10 cellular contexts compared by ENCODE assay signal in the genomic region with DNA sequence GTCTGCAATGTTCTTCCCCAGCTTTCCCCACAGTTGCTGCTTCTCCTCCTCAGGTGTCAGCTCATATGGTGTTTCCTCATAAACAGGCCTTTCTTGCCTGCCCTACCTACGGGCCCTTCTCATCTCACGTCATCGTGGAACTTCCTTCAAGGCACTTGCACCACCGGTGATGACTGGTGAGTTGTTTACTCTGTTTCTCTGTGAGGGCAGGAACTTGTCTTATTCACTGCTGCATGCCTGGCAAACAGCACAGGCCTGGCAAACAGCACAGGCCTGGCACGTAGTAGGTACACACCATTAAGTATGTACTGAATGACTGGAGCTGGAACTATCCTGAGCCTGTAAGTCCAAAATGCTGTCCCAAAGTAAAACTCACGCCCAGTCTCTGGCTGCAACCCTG. TPM values are rescaled to one million over a fixed set of nuclear protein-coding genes. Genes with fewer than 3 reads are reported as not detected.
A peak's percentile ranks its signal among the peaks of the same experiment; 100 is the strongest.
DNase-seq lines count a peak whose midpoint lies in the region; TF ChIP-seq lines count a peak whose summit lies in the region.
"Had no signal": no experiment of that assay in that cellular context is flagged by ENCODE, and none has a peak within 500 bp of the region (broad histone marks: within the 10 kb centered on the region; RNA-seq: fewer than 3 reads in every experiment).

No MANE protein-coding gene starts in this region.

- H2AFZ ChIP-seq in MM.1S (ENCODE audit: low read length) = no peak overlapping the region

- H3K9me3 ChIP-seq in ascending aorta (no peaks in the 10 kb centered on the region), MM.1S (replicated peaks; ENCODE audit: insufficient read depth, low read length) (no peaks in the 10 kb centered on the region)

- no peaks in the 10 kb centered on the region for H3K9me2 ChIP-seq in MM.1S (replicated peaks; ENCODE audit: insufficient read depth, low read length)

- no peak overlapping the region for H3K4me3 ChIP-seq in ascending aorta
- H3K4me3 ChIP-seq in MM.1S (ENCODE audit: low read length) = no peak overlapping the region

- no peaks in the 10 kb centered on the region for H3K27me3 Mint-ChIP-seq in activated CD4-positive, alpha-beta T cell treated with anti-CD3 and anti-CD28 coated beads, Interleukin-2, amount 10 ng/mL, durations not matched to agents 24 days and 14 days
- H3K27me3 Mint-ChIP-seq in endothelial cell (ENCODE audit: unreplicated experiment) = no peaks in the 10 kb centered on the region

- peaks cover 38% of the 10 kb centered on the region for H3K36me3 Mint-ChIP-seq in activated CD4-positive, alpha-beta T cell treated with anti-CD3 and anti-CD28 coated beads, Interleukin-2, amount 10 ng/mL, durations not matched to agents 24 days and 14 days (ENCODE audit: low read depth)
- H3K36me3 Mint-ChIP-seq in endothelial cell (ENCODE audit: low read depth, unreplicated experiment) = peaks cover 31% of the 10 kb centered on the region

- DNase-seq in NCI-H2171 treated with DMSO at 0.1 percent for 48 hours (lab: John Stamatoyannopoulos, UW) (peak; percentile 56), NCI-H2171 (lab: John Stamatoyannopoulos, UW) (no peak), endothelial cell (ENCODE audit: low spot score) (no peak), H4 (ENCODE audit: low spot score) (no peak), ascending aorta (ENCODE audit: low spot score in 2 of 2) (no peak), MM.1S (no peak)
- DNase-seq in activated CD4-positive, alpha-beta T cell treated with anti-CD3 and anti-CD28 coated beads, Interleukin-2, amount 10 ng/mL, durations not matched to agents 24 days and 14 days = peak; percentile 80
- peak; percentile 23 for DNase-seq in stimulated activated CD4-positive, alpha-beta T cell treated with anti-CD3 and anti-CD28 coated beads, Interleukin-4, amount 100 ng/mL, for 1 hour
- DNase-seq: NCI-H510A had no signal

- 0 out of 2 replicates have a peak, but pooled peaks cover 14% of the 10 kb centered on the region for H3K79me2 ChIP-seq in MM.1S (ENCODE audit: low read length)

- peaks cover 16% of the 10 kb centered on the region for H3K4me1 Mint-ChIP-seq in activated CD4-positive, alpha-beta T cell treated with anti-CD3 and anti-CD28 coated beads, Interleukin-2, amount 10 ng/mL, durations not matched to agents 24 days and 14 days
- peaks cover 14% of the 10 kb centered on the region for H3K4me1 Mint-ChIP-seq in endothelial cell (ENCODE audit: unreplicated experiment)

- H3K4me2 ChIP-seq in MM.1S (ENCODE audit: low read depth, low read length) = no peak overlapping the region

- H4K20me1 ChIP-seq in MM.1S (ENCODE audit: insufficient read depth, low read length) = no peaks in the 10 kb centered on the region

- no peaks in the 10 kb centered on the region for H3K4me1 ChIP-seq in ascending aorta
- no peaks in the 10 kb centered on the region for H3K4me1 ChIP-seq in MM.1S (ENCODE audit: low read length)

- no peaks in the 10 kb centered on the region for H3K27me3 ChIP-seq in ascending aorta
- no peaks in the 10 kb centered on the region for H3K27me3 ChIP-seq in MM.1S (replicated peaks; ENCODE audit: insufficient read depth, low read length)

- no peaks in the 10 kb centered on the region for H3F3A ChIP-seq in MM.1S (ENCODE audit: insufficient read depth, low read length)

- H3K27ac Mint-ChIP-seq in activated CD4-positive, alpha-beta T cell treated with anti-CD3 and anti-CD28 coated beads, Interleukin-2, amount 10 ng/mL, durations not matched to agents 24 days and 14 days = peak overlapping the region; percentile 88
- H3K27ac Mint-ChIP-seq in endothelial cell (ENCODE audit: unreplicated experiment) = peak overlapping the region; percentile 42

- no peaks in the 10 kb centered on the region for H3K9me3 Mint-ChIP-seq in activated CD4-positive, alpha-beta T cell treated with anti-CD3 and anti-CD28 coated beads, Interleukin-2, amount 10 ng/mL, durations not matched to agents 24 days and 14 days
- H3K9me3 Mint-ChIP-seq in endothelial cell (ENCODE audit: unreplicated experiment) = no peaks in the 10 kb centered on the region

- TF ChIP-seq CTCF in endothelial cell (IDR thresholded peaks at IDR 0.05; ENCODE audit: unreplicated experiment) = no peak
- no peak for TF ChIP-seq CTCF in ascending aorta (IDR thresholded peaks at IDR 0.05)
- no peak for TF ChIP-seq CTCF in MM.1S (IDR thresholded peaks at IDR 0.05; ENCODE audit: low read length)

- H3K27ac ChIP-seq in ascending aorta (peak overlapping the region in 1 of 2 donors; percentile 24), MM.1S (ENCODE audit: low read length) (no peak overlapping the region)
- H3K27ac ChIP-seq: 22Rv1 had no signal

- no peak overlapping the region for H3K9ac ChIP-seq in MM.1S (ENCODE audit: low read length)

- intact Hi-C loops in activated CD4-positive, alpha-beta T cell treated with anti-CD3 and anti-CD28 coated beads, Interleukin-2, amount 10 ng/mL, durations not matched to agents 24 days and 14 days (cut with micrococcal nuclease) = no loop called here
- intact Hi-C loops in ascending aorta (cut with DNase I) = no loop called here

- peak overlapping the region; percentile 11 for H3K4me3 Mint-ChIP-seq in activated CD4-positive, alpha-beta T cell treated with anti-CD3 and anti-CD28 coated beads, Interleukin-2, amount 10 ng/mL, durations not matched to agents 24 days and 14 days
- H3K4me3 Mint-ChIP-seq in endothelial cell (ENCODE audit: unreplicated experiment) = no peak overlapping the region

- H3K36me3 ChIP-seq in ascending aorta (peaks cover 34 to 46% of the 10 kb centered on the region in 2 donors), MM.1S (replicated peaks; ENCODE audit: insufficient read depth, low read length) (peaks cover 2% of the 10 kb centered on the region; the same call in 1 of the 2 replicates)

RNA-seq across cellular contexts. Expression of a gene that starts 25.8 kb away (rescaled TPM):
- 40.6 and 51.3 TPM in 2 replicates for total RNA-seq in activated CD4-positive, alpha-beta T cell treated with anti-CD3 and anti-CD28 coated beads, Interleukin-2, amount 10 ng/mL, durations not matched to agents 24 days and 14 days
- total RNA-seq in endothelial cell (ENCODE audit: unreplicated experiment) = 37.3 TPM
- total RNA-seq in H4 (2014; rRNA removed; shearing (Covaris generic)) = 25.1 and 25.3 TPM in 2 replicates
- 77.0 TPM for total RNA-seq in ascending aorta

RNA-seq across cellular contexts. Expression of a gene that starts 36.5 kb away (rescaled TPM):
- total RNA-seq in activated CD4-positive, alpha-beta T cell treated with anti-CD3 and anti-CD28 coated beads, Interleukin-2, amount 10 ng/mL, durations not matched to agents 24 days and 14 days = 7.5 and 9.0 TPM in 2 replicates
- total RNA-seq in endothelial cell (ENCODE audit: unreplicated experiment) = 87.9 TPM
- total RNA-seq in H4 (2014; rRNA removed; shearing (Covaris generic)) = 2.5 and 4.2 TPM in 2 replicates
- total RNA-seq in ascending aorta = 251 TPM

RNA-seq across cellular contexts. Expression of a gene that starts 37.8 kb away (rescaled TPM):
- total RNA-seq in activated CD4-positive, alpha-beta T cell treated with anti-CD3 and anti-CD28 coated beads, Interleukin-2, amount 10 ng/mL, durations not matched to agents 24 days and 14 days = 58.6 and 61.6 TPM in 2 replicates
- total RNA-seq in endothelial cell (ENCODE audit: unreplicated experiment) (22.3 TPM), ascending aorta (9.8 TPM)
- total RNA-seq in H4 (2014; rRNA removed; shearing (Covaris generic)) = 3.1 and 7.1 TPM in 2 replicates

RNA-seq across cellular contexts. Expression of a gene that starts 53.7 kb away (rescaled TPM):
- total RNA-seq in activated CD4-positive, alpha-beta T cell treated with anti-CD3 and anti-CD28 coated beads, Interleukin-2, amount 10 ng/mL, durations not matched to agents 24 days and 14 days = 17.0 and 19.4 TPM in 2 replicates
- total RNA-seq in endothelial cell (ENCODE audit: unreplicated experiment) (4.8 TPM), ascending aorta (1.3 TPM)
- total RNA-seq in H4 (2014; rRNA removed; shearing (Covaris generic)) = 0.06 TPM in 1 of 2 replicates, not detected in the other

Comparison
In these comparisons a context has a peak if more than half of its experiments do, and no peak if none do; other contexts are left out.
1. DNase-seq: peak in NCI-H2171 treated with DMSO at 0.1 percent for 48 hours (single experiment), activated CD4-positive, alpha-beta T cell treated with anti-CD3 and anti-CD28 coated beads, Interleukin-2, amount 10 ng/mL, durations not matched to agents 24 days and 14 days (single experiment) and stimulated activated CD4-positive, alpha-beta T cell treated with anti-CD3 and anti-CD28 coated beads, Interleukin-4, amount 100 ng/mL, for 1 hour (single experiment); none in NCI-H2171 (single experiment), endothelial cell (single experiment), H4 (single experiment), ascending aorta (0 of 2) and MM.1S (single experiment).